ENCODE assay signal across 23 cellular contexts in the genomic region with DNA sequence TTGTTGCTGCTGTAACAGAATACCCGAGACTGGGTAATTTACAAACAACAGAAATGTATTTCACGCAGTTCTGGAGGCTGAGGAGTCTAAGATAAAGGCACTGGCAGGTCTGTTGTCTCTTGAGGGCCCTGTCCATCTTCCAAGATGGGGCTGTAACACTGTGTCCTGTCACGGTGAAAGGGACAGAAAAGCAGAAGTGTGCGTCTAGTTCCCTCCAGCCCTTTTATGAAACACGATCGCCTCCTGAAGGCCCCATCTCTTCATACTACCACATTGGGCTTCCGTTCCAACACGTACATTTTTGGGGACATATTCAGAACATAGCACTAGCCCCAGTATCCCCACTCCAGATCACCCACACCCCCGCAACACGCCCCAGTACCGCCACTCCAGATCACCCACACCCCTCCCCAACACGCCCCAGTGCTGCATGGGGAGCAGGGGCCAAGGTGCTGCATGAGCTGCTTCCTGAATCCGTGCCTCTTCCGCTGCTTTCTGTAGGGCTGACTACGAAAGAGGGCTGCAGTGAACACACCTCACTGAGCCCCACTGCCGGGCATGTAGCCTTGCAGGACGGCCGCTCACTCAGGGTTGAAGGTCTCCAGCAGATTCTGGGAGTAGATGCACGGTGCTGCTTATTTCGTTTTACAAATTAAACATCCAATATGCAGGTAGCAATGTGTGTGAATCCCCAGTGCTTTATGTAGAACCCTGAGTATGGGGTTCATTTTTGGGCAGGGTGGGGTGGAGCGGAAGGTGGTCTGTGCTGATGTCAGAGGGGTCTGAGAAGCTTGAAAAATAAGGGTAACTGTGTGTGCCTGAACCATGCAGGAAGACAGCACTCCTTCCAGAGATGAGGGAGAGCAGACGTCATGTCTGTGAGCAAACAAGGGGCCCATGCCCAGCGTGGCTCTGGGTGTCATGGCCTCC.
DNase-seq lines count a peak whose midpoint lies in the region; ATAC-seq, FAIRE-seq and TF ChIP-seq lines count a peak whose summit lies in the region.
"Had no signal": no experiment of that assay in that cellular context is flagged by ENCODE, and none has a peak within 500 bp of the region (broad histone marks: within the 10 kb centered on the region; RNA-seq: fewer than 3 reads in every experiment).

No MANE protein-coding gene starts in this region.

- H3K9me3 Mint-ChIP-seq in activated CD4-positive, alpha-beta T cell treated with anti-CD3 and anti-CD28 coated beads, Interleukin-2, amount 10 ng/mL, durations not matched to agents 24 days and 14 days = peaks cover 4% of the 10 kb centered on the region
- H3K9me3 Mint-ChIP-seq in T-cell = no peaks in the 10 kb centered on the region
- H3K9me3 Mint-ChIP-seq: effector memory CD8-positive, alpha-beta T cell; immature natural killer cell had no signal

- no peak overlapping the region for H3K4ac ChIP-seq in H1 (replicated peaks; ENCODE audit: insufficient read length, low read depth, low read length)

- no peaks in the 10 kb centered on the region for H3K27me3 Mint-ChIP-seq in activated CD4-positive, alpha-beta T cell treated with anti-CD3 and anti-CD28 coated beads, Interleukin-2, amount 10 ng/mL, durations not matched to agents 24 days and 14 days
- no peaks in the 10 kb centered on the region for H3K27me3 Mint-ChIP-seq in T-cell
- H3K27me3 Mint-ChIP-seq: effector memory CD8-positive, alpha-beta T cell had no signal

- no peak overlapping the region for H4K8ac ChIP-seq in H1 (ENCODE audit: extremely low read depth, insufficient read depth, low read length)

- CTCF ChIA-PET in T-cell (lab: Charles Lee) = no interaction called here
- CTCF ChIA-PET in H1 (lab: Charles Lee; ENCODE audit: partially characterized antibody) = interaction anchor here (0.9 to 4.6 kb wide), 4 partner anchors 11 to 262 kb away, joined by 4 to 30 read pairs (median 4); no protein-coding TSS in a partner anchor

- peaks cover 0 to 35% of the 10 kb centered on the region in 2 experiments; a peak in 2 of 4 replicates for H3K79me2 ChIP-seq in H1 (ENCODE audit: control insufficient read depth in 1 of 2, insufficient read depth in 2 of 2, low read length in 2 of 2)
- peaks cover 58% of the 10 kb centered on the region for H3K79me2 ChIP-seq in osteoblast (ENCODE audit: insufficient read depth, low read length)

- 93% methylated on average over 23 of the region's 23 CpGs; no CpG with 5 or more reads in 1 of the 2 experiments for WGBS in H1 (ENCODE audit: extremely low coverage in 1 of 2, insufficient coverage in 1 of 2, insufficient read length in 1 of 2, insufficient replicate concordance in 2 of 2, low coverage in 1 of 2, low lambda C conversion rate in 2 of 2, missing lambda C conversion rate in 1 of 2), 2 experiments

- no peak overlapping the region for H3K27ac ChIP-seq in H1 (ENCODE audit: low read depth, low read length)
- H3K27ac ChIP-seq in osteoblast (ENCODE audit: low read depth, low read length) = no peak overlapping the region
- no peak overlapping the region for H3K27ac ChIP-seq in caudate nucleus (ENCODE audit: low read depth, low read length)
- H3K27ac ChIP-seq: BLaER1 treated with 17β-estradiol and CSF1 and Interleukin-3, amounts not matched to agents 10 nM and 100 nM; PC-9; psoas muscle; SJSA1; thyroid gland had no signal

- no peak overlapping the region for H3K23ac ChIP-seq in H1 (ENCODE audit: insufficient read length)

- H3K4me2 ChIP-seq in H1 (ENCODE audit: insufficient read depth in 1 of 2, low read depth in 2 of 2, low read length in 2 of 2) = no peak overlapping the region
- H3K4me2 ChIP-seq in osteoblast (ENCODE audit: insufficient read depth, low read length) = no peak overlapping the region
- H3K4me2 ChIP-seq: BLaER1 treated with 17β-estradiol and CSF1 and Interleukin-3, amounts not matched to agents 10 nM and 100 nM; PC-9 had no signal

- H3K27me3 ChIP-seq in H1 (replicated peaks in 1 of 4; ENCODE audit: control insufficient read depth in 3 of 4, extremely low read depth in 1 of 4, insufficient read depth in 3 of 4, low read length in 3 of 4) (no peaks in the 10 kb centered on the region), osteoblast (ENCODE audit: insufficient read depth, low read length) (no peaks in the 10 kb centered on the region), HAP-1 (ENCODE audit: low read depth) (no peaks in the 10 kb centered on the region)
- H3K27me3 ChIP-seq: BLaER1 treated with 17β-estradiol and CSF1 and Interleukin-3, amounts not matched to agents 10 nM and 100 nM; SJSA1; thyroid gland had no signal

- H3K4me3 Mint-ChIP-seq in activated CD4-positive, alpha-beta T cell treated with anti-CD3 and anti-CD28 coated beads, Interleukin-2, amount 10 ng/mL, durations not matched to agents 24 days and 14 days = peak overlapping the region; percentile 55
- peak overlapping the region in 2 of 3 donors; percentile 53 to 73 for H3K4me3 Mint-ChIP-seq in T-cell
- H3K4me3 Mint-ChIP-seq: effector memory CD8-positive, alpha-beta T cell; immature natural killer cell had no signal

- no peak overlapping the region for H2BK20ac ChIP-seq in H1 (ENCODE audit: low read length)

- no peak overlapping the region for H4K91ac ChIP-seq in H1 (replicated peaks; ENCODE audit: insufficient read length, low read length)

- no peaks in the 10 kb centered on the region for H3K36me3 ChIP-seq in H1 (ENCODE audit: control insufficient read depth in 2 of 4, insufficient read depth in 4 of 4, low read length in 3 of 4)
- no peaks in the 10 kb centered on the region for H3K36me3 ChIP-seq in osteoblast (ENCODE audit: insufficient read depth, low read length)
- no peaks in the 10 kb centered on the region; the same call in 1 of the 2 replicates for H3K36me3 ChIP-seq in HAP-1 (replicated peaks)
- H3K36me3 ChIP-seq: thyroid gland had no signal

- H3K56ac ChIP-seq in H1 (replicated peaks; ENCODE audit: insufficient read length, low read depth, low read length) = no peak overlapping the region

- FAIRE-seq in H1 (lab: Jason Lieb, UNC) = no peak
- FAIRE-seq: GM12891 had no signal

- in situ Hi-C loops in HAP-1 (cut with MboI; ENCODE audit: low sequenced_read_pairs) = no loop called here

- peaks cover 2% of the 10 kb centered on the region for H3K23me2 ChIP-seq in H1 (ENCODE audit: low read depth, low read length)

- H3K14ac ChIP-seq in H1 (ENCODE audit: insufficient read length) = no peak overlapping the region

- peaks cover 8 to 18% of the 10 kb centered on the region in 2 experiments for H4K20me1 ChIP-seq in H1 (replicated peaks in 1 of 2; ENCODE audit: control insufficient read depth in 1 of 2, insufficient read depth in 2 of 2, low read length in 2 of 2)
- peaks cover 63% of the 10 kb centered on the region for H4K20me1 ChIP-seq in osteoblast (ENCODE audit: insufficient read depth, low read length)

- DNase-seq in activated CD4-positive, alpha-beta T cell treated with anti-CD3 and anti-CD28 coated beads, Interleukin-2, amount 10 ng/mL, durations not matched to agents 24 days and 14 days = peak; percentile 79
- no peak for DNase-seq in activated CD4-positive, alpha-beta T cell treated with anti-CD3 and anti-CD28 coated beads, Interleukin-2, amount 50 U/mL, for 4 hours
- DNase-seq in T-cell = peak in 2 of 34 experiments; percentile 9
- no peak for DNase-seq in H1 (ENCODE audit: low read depth in 1 of 2, low spot score in 2 of 2)
- DNase-seq in osteoblast (ENCODE audit: insufficient read length, low spot score, missing footprints) = peak; percentile 69
- no peak for DNase-seq in HAP-1 (ENCODE audit: low spot score in 2 of 2)
- DNase-seq in caudate nucleus (lab: John Stamatoyannopoulos, UW) = no peak
- DNase-seq: activated CD4-positive, alpha-beta T cell treated with anti-CD3 and anti-CD28 coated beads for 48 hours; activated T-cell treated with anti-CD3 and anti-CD28 coated beads for 4 hours; DMS 273 treated with DMSO at 0.1 percent for 48 hours; effector memory CD8-positive, alpha-beta T cell; GF-D8; immature natural killer cell; NCI-H1417 treated with DMSO at 0.1 percent for 48 hours; NCI-H2171 treated with DMSO at 0.1 percent for 48 hours; PC-9 had no signal

- no peak overlapping the region for H3K18ac ChIP-seq in H1 (ENCODE audit: extremely low read depth, low read length)

- H3K9ac ChIP-seq in H1 (replicated peaks in 1 of 4; ENCODE audit: extremely low read depth in 1 of 4, low read depth in 3 of 4, low read length in 3 of 4) = no peak overlapping the region
- H3K9ac ChIP-seq: BLaER1 treated with 17β-estradiol and CSF1 and Interleukin-3, amounts not matched to agents 10 nM and 100 nM had no signal

- peak in 3 of 4 experiments; percentile 48 to 77 (median 72) for ATAC-seq in T-cell (replicated peaks in 1 of 4)
- ATAC-seq in HG03159 (IDR thresholded peaks at IDR 0.05; ENCODE audit: unreplicated experiment) = no peak
- ATAC-seq: effector memory CD8-positive, alpha-beta T cell; psoas muscle had no signal

- no peak overlapping the region for H4K5ac ChIP-seq in H1 (ENCODE audit: insufficient read length, low read depth, low read length)

- TF ChIP-seq CTCF in H1 (IDR thresholded peaks at IDR 0.05; ENCODE audit: control extremely low read depth in 1 of 3, insufficient read depth in 1 of 3, low read depth in 1 of 3, low read length in 3 of 3) = no peak
- TF ChIP-seq CTCF in osteoblast (IDR thresholded peaks at IDR 0.05; ENCODE audit: extremely low read depth, low read depth, low read length) = no peak

- H2BK5ac ChIP-seq in H1 (ENCODE audit: low read depth, low read length) = 0 out of 2 replicates have a peak overlapping the region, but pooled peaks have one; percentile 12

- no peak for TF ChIP-seq POLR2A in H1 (IDR thresholded peaks at IDR 0.05; ENCODE audit: control extremely low read depth in 1 of 2, low read depth in 2 of 2, low read length in 2 of 2)

- peaks cover 21% of the 10 kb centered on the region for H3K79me1 ChIP-seq in H1 (ENCODE audit: low read depth, low read length)

- no peak overlapping the region for H2AFZ ChIP-seq in H1 (ENCODE audit: low read length)
- no peak overlapping the region for H2AFZ ChIP-seq in osteoblast (ENCODE audit: low read length)
- H2AFZ ChIP-seq: PC-9 had no signal

- POLR2A ChIA-PET in T-cell (lab: Charles Lee) (no interaction called here), H1 (lab: Charles Lee; ENCODE audit: partially characterized antibody) (no interaction called here)

- H3K9me3 ChIP-seq in H1 (ENCODE audit: insufficient read depth in 2 of 2, low read depth in 1 of 2, low read length in 1 of 2) (no peaks in the 10 kb centered on the region), osteoblast (ENCODE audit: low read depth, low read length) (no peaks in the 10 kb centered on the region), HAP-1 (no peaks in the 10 kb centered on the region)
- H3K9me3 ChIP-seq: BLaER1 treated with 17β-estradiol and CSF1 and Interleukin-3, amounts not matched to agents 10 nM and 100 nM; psoas muscle; thyroid gland had no signal

- H3K4me1 ChIP-seq in H1 (replicated peaks in 1 of 4; ENCODE audit: control insufficient read depth in 3 of 4, insufficient read depth in 4 of 4, low read length in 3 of 4) = peaks cover 0 to 4% (median 1%) of the 10 kb centered on the region in 4 experiments; a peak in 2 of 7 replicates
- no peaks in the 10 kb centered on the region for H3K4me1 ChIP-seq in osteoblast (ENCODE audit: insufficient read depth, low read length)
- H3K4me1 ChIP-seq in HAP-1 = no peaks in the 10 kb centered on the region
- H3K4me1 ChIP-seq: psoas muscle, SJSA1, thyroid gland had no signal

- peaks cover 15% of the 10 kb centered on the region for H3K36me3 Mint-ChIP-seq in activated CD4-positive, alpha-beta T cell treated with anti-CD3 and anti-CD28 coated beads, Interleukin-2, amount 10 ng/mL, durations not matched to agents 24 days and 14 days (ENCODE audit: low read depth)
- peaks cover 8% of the 10 kb centered on the region for H3K36me3 Mint-ChIP-seq in T-cell
- H3K36me3 Mint-ChIP-seq: immature natural killer cell had no signal

- H3K4me1 Mint-ChIP-seq in activated CD4-positive, alpha-beta T cell treated with anti-CD3 and anti-CD28 coated beads, Interleukin-2, amount 10 ng/mL, durations not matched to agents 24 days and 14 days = peaks cover 39% of the 10 kb centered on the region
- H3K4me1 Mint-ChIP-seq in T-cell = peaks cover 6 to 46% (median 40%) of the 10 kb centered on the region in 3 donors

- no peak overlapping the region for H2BK15ac ChIP-seq in H1 (ENCODE audit: low read length)

- H2BK120ac ChIP-seq in H1 (replicated peaks; ENCODE audit: low read depth, low read length) = no peak overlapping the region

- H2AK5ac ChIP-seq in H1 (ENCODE audit: low read depth, low read length) = no peak overlapping the region

- intact Hi-C loops in activated CD4-positive, alpha-beta T cell treated with anti-CD3 and anti-CD28 coated beads, Interleukin-2, amount 10 ng/mL, durations not matched to agents 24 days and 14 days (cut with micrococcal nuclease) = no loop called here

- no peak for TF ChIP-seq RAD21 in H1 (IDR thresholded peaks at IDR 0.05 in 1 of 2, conservative IDR thresholded peaks at IDR 0.05 in 1 of 2; ENCODE audit: low read depth in 2 of 2, low read length in 2 of 2)

- no peak overlapping the region for H2BK12ac ChIP-seq in H1 (ENCODE audit: low read depth, low read length)

- TF ChIP-seq EP300 in H1 (IDR thresholded peaks at IDR 0.05; ENCODE audit: borderline replicate concordance in 1 of 2, low read depth in 2 of 2, low read length in 2 of 2) = no peak

- H3K4me3 ChIP-seq in H1 (ENCODE audit: extremely low read depth in 1 of 4, insufficient read depth in 2 of 4, low read depth in 3 of 4, low read length in 4 of 4) (no peak overlapping the region), osteoblast (ENCODE audit: insufficient read depth, low read length) (no peak overlapping the region), HAP-1 (no peak overlapping the region)
- H3K4me3 ChIP-seq: BLaER1 treated with 17β-estradiol and CSF1 and Interleukin-3, amounts not matched to agents 10 nM and 100 nM; lung; PC-9; psoas muscle; SJSA1; thyroid gland had no signal

- H3K27ac Mint-ChIP-seq in activated CD4-positive, alpha-beta T cell treated with anti-CD3 and anti-CD28 coated beads, Interleukin-2, amount 10 ng/mL, durations not matched to agents 24 days and 14 days = peak overlapping the region; percentile 76
- peak overlapping the region in 1 of 2 donors; percentile 84 for H3K27ac Mint-ChIP-seq in T-cell
- H3K27ac Mint-ChIP-seq: immature natural killer cell had no signal

Comparison
In these comparisons a context has a peak if more than half of its experiments do, and no peak if none do; other contexts are left out.
1. DNase-seq: peak in activated CD4-positive, alpha-beta T cell treated with anti-CD3 and anti-CD28 coated beads, Interleukin-2, amount 10 ng/mL, durations not matched to agents 24 days and 14 days (single experiment) and osteoblast (single experiment); none in activated CD4-positive, alpha-beta T cell treated with anti-CD3 and anti-CD28 coated beads, Interleukin-2, amount 50 U/mL, for 4 hours (0 of 2), H1 (0 of 2), HAP-1 (0 of 2) and caudate nucleus (0 of 61).